14 cellular contexts compared by ENCODE assay signal in the genomic region with DNA sequence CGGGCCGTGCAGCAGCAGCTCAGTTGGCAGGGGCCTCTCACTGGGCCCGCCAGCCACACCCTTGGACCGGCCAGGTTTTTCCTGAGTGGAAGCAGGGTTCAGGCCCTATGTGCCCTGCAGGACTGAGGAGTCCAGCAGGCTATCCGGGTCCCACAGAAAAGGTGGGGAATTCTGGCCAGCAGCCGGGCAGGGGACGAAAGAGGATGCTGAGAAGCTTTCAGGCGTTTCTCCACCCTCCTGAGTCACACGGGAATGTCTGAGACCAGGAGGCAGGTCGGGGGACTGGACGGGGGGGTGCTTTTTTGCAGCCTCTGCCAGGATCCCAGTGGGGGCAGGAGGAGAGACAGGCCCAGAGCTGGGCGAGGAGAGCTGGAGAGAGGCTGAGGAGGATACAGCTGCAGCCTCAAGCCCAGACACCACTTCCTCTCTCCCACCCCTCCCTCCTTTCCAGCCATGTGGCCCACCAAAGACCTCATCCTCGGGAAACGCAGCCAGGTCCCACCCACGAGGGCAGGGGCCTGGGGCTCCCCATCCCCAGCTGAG.
DNase-seq lines count a peak whose midpoint lies in the region; ATAC-seq, FAIRE-seq and TF ChIP-seq lines count a peak whose summit lies in the region.
"Had no signal": no experiment of that assay in that cellular context is flagged by ENCODE, and none has a peak within 500 bp of the region (broad histone marks: within the 10 kb centered on the region; RNA-seq: fewer than 3 reads in every experiment).

No MANE protein-coding gene starts in this region.

- H3K9ac ChIP-seq in NT2/D1 (ENCODE audit: insufficient read length, low read depth) = peak overlapping the region; percentile 1
- H3K9ac ChIP-seq in endothelial cell of umbilical vein (replicated peaks; ENCODE audit: extremely low read depth, insufficient read depth, low read length) = peak overlapping the region; percentile 78
- peak overlapping the region; percentile 53 for H3K9ac ChIP-seq in neuronal stem cell (ENCODE audit: low read depth, low read length, poor library complexity)

- no peaks in the 10 kb centered on the region for H4K20me1 ChIP-seq in endothelial cell of umbilical vein (replicated peaks; ENCODE audit: control insufficient read depth, extremely low read depth, insufficient read depth, low read length)

- peak overlapping the region; percentile 94 for H2AK5ac ChIP-seq in neuronal stem cell (ENCODE audit: low read depth, low read length)

- no peaks in the 10 kb centered on the region for H3K27me3 ChIP-seq in NT2/D1 (ENCODE audit: insufficient read depth, insufficient read length)
- no peaks in the 10 kb centered on the region for H3K27me3 ChIP-seq in endothelial cell of umbilical vein (ENCODE audit: control insufficient read depth in 2 of 2, insufficient read depth in 2 of 2, low read length in 2 of 2)
- peaks cover 0 to 20% (median 0%) of the 10 kb centered on the region in 3 experiments for H3K27me3 ChIP-seq in neuronal stem cell (ENCODE audit: control insufficient read depth in 3 of 3, insufficient read depth in 3 of 3, low read depth in 1 of 3, low read length in 3 of 3)
- H3K27me3 ChIP-seq: SJSA1 had no signal

- peak overlapping the region; percentile 66 for H2BK5ac ChIP-seq in neuronal stem cell (ENCODE audit: low read length)

- peak overlapping the region; percentile 64 for H3K18ac ChIP-seq in neuronal stem cell (ENCODE audit: low read length)

- no peaks in the 10 kb centered on the region for H3K79me2 ChIP-seq in endothelial cell of umbilical vein (ENCODE audit: control insufficient read depth, insufficient read depth, low read length)

- H3K4me3 ChIP-seq in NT2/D1 (ENCODE audit: insufficient read length, low read depth) (no peak overlapping the region), endothelial cell of umbilical vein (replicated peaks in 1 of 3; ENCODE audit: insufficient read depth in 1 of 3, low read depth in 1 of 3, low read length in 3 of 3) (no peak overlapping the region), neuronal stem cell (ENCODE audit: low read length in 2 of 2) (no peak overlapping the region)
- H3K4me3 ChIP-seq: SJSA1 had no signal

- peak; percentile 97 for FAIRE-seq in endothelial cell of umbilical vein (lab: Jason Lieb, UNC)
- FAIRE-seq: A204.1, frontal cortex had no signal

- dilution Hi-C loops in endothelial cell of umbilical vein (cut with MboI; ENCODE audit: extremely low pct_ligation_motif_present, low sequenced_read_pairs) = no loop called here

- peaks cover 2% of the 10 kb centered on the region for H3K79me1 ChIP-seq in neuronal stem cell (ENCODE audit: low read depth, low read length)

- DNase-seq in A172 (ENCODE audit: low spot score) (peak; percentile 42), NT2/D1 (ENCODE audit: low read depth, low spot score) (no peak), endothelial cell of umbilical vein (ENCODE audit: low read depth, low spot score) (peak; percentile 99), neuronal stem cell (ENCODE audit: low spot score) (no peak), NCI-H1092 treated with DMSO at 0.1 percent for 48 hours (lab: John Stamatoyannopoulos, UW) (no peak)
- no peak for DNase-seq in stimulated activated CD4-positive, alpha-beta T cell treated with anti-CD3 and anti-CD28 coated beads, Interleukin-2, amount 100 ng/mL, for 48 hours
- DNase-seq: activated CD4-positive, alpha-beta T cell treated with anti-CD3 and anti-CD28 coated beads, Interleukin-2, amount 50 U/mL, for 4 hours; CD4-positive, alpha-beta T cell; immature natural killer cell had no signal

- H3K9me3 ChIP-seq in NT2/D1 (ENCODE audit: insufficient read depth, low read length) (peaks cover 8% of the 10 kb centered on the region; the same call in 1 of the 2 replicates), endothelial cell of umbilical vein (replicated peaks; ENCODE audit: control insufficient read depth, insufficient read depth, low read length) (no peaks in the 10 kb centered on the region), neuronal stem cell (replicated peaks in 1 of 2; ENCODE audit: control insufficient read depth in 2 of 2, insufficient read depth in 1 of 2, low read depth in 1 of 2, low read length in 2 of 2) (peaks cover 0 to 8% of the 10 kb centered on the region in 2 donors)
- H3K9me3 ChIP-seq: SJSA1 had no signal

- H3K23ac ChIP-seq in neuronal stem cell (ENCODE audit: low read depth, low read length, poor library complexity) = peak overlapping the region; percentile 17

- TF ChIP-seq POLR2A in endothelial cell of umbilical vein (IDR thresholded peaks at IDR 0.05; ENCODE audit: low read depth, low read length) = peak; percentile 72

- peak overlapping the region; percentile 98 for H3K27ac ChIP-seq in endothelial cell of umbilical vein (ENCODE audit: insufficient read depth, low read depth, low read length)
- H3K27ac ChIP-seq in neuronal stem cell (replicated peaks; ENCODE audit: low read length) = no peak overlapping the region
- H3K27ac ChIP-seq: SJSA1 had no signal

- no TSS peak for BruUV-seq in endothelial cell of umbilical vein (replicated peaks; lab: Mats Ljungman, UMichigan)

- intact Hi-C loops in endothelial cell of umbilical vein (cut with micrococcal nuclease) = loop anchor here (1.0 to 2.0 kb wide), 6 partner anchors 9 to 106 kb away; partner anchors contain the start of gene SPSB1

- H2BK12ac ChIP-seq in neuronal stem cell (ENCODE audit: low read length) = peak overlapping the region; percentile 18

- H3K36me3 ChIP-seq in NT2/D1 (ENCODE audit: insufficient read depth, insufficient read length, low read length) (no peaks in the 10 kb centered on the region), endothelial cell of umbilical vein (ENCODE audit: control insufficient read depth in 2 of 2, extremely low read depth in 1 of 2, insufficient read depth in 2 of 2, low read length in 2 of 2) (no peaks in the 10 kb centered on the region), neuronal stem cell (replicated peaks in 1 of 2; ENCODE audit: control insufficient read depth in 2 of 2, insufficient read depth in 2 of 2, low read length in 2 of 2) (no peaks in the 10 kb centered on the region)
- H3K36me3 ChIP-seq: SJSA1 had no signal

- WGBS in neuronal stem cell (ENCODE audit: extremely low coverage in 2 of 2, insufficient read length in 2 of 2, insufficient replicate concordance in 1 of 2), 2 donors = no CpG with 5 or more reads among the region's 15 CpGs

- no peak overlapping the region for H4K91ac ChIP-seq in neuronal stem cell (ENCODE audit: low read depth, low read length, poor library complexity)

- H3K4me2 ChIP-seq in endothelial cell of umbilical vein (ENCODE audit: insufficient read depth, low read length) (no peak overlapping the region), neuronal stem cell (ENCODE audit: insufficient read depth, low read length, poor library complexity, severe bottlenecking) (no peak overlapping the region)

- H3K9me1 ChIP-seq in endothelial cell of umbilical vein (replicated peaks; ENCODE audit: control insufficient read depth, extremely low read depth, insufficient read depth, low read length) = no peaks in the 10 kb centered on the region

- ATAC-seq in HG03280 (IDR thresholded peaks at IDR 0.05; ENCODE audit: unreplicated experiment) = no peak
- no peak for ATAC-seq in GM19395 (IDR thresholded peaks at IDR 0.05; ENCODE audit: unreplicated experiment)

- CTCF ChIA-PET in endothelial cell of umbilical vein (lab: Charles Lee) = interaction anchor here (0.9 to 5.3 kb wide), 15 partner anchors 9 to 131 kb away, joined by 4 to 49 read pairs (median 9); no protein-coding TSS in a partner anchor

- peak overlapping the region; percentile 44 for H2BK15ac ChIP-seq in neuronal stem cell (ENCODE audit: low read length)

- H3K4ac ChIP-seq in neuronal stem cell (ENCODE audit: low read length) = no peak overlapping the region

- peaks cover 10% of the 10 kb centered on the region for H3K4me1 ChIP-seq in NT2/D1 (ENCODE audit: insufficient read depth, insufficient read length)
- H3K4me1 ChIP-seq in endothelial cell of umbilical vein (ENCODE audit: control insufficient read depth, extremely low read depth, insufficient read depth, low read length) = peaks cover 59% of the 10 kb centered on the region
- peaks cover 0 to 9% of the 10 kb centered on the region in 2 donors for H3K4me1 ChIP-seq in neuronal stem cell (ENCODE audit: control insufficient read depth in 2 of 2, insufficient read depth in 1 of 2, low read depth in 1 of 2, low read length in 2 of 2)

- POLR2A ChIA-PET in endothelial cell of umbilical vein (lab: Charles Lee) = interaction anchor here (0.7 to 2.5 kb wide), 5 partner anchors 13 to 43 kb away, joined by 3 to 10 read pairs (median 5); no protein-coding TSS in a partner anchor

- H2BK120ac ChIP-seq in neuronal stem cell (ENCODE audit: low read depth, low read length) = no peak overlapping the region

- H3K14ac ChIP-seq in neuronal stem cell (ENCODE audit: low read length) = no peak overlapping the region

- TF ChIP-seq CTCF in endothelial cell of umbilical vein (IDR thresholded peaks at IDR 0.05; ENCODE audit: extremely low read depth in 1 of 2, insufficient read depth in 1 of 2, low read depth in 1 of 2, low read length in 2 of 2) = no peak

- H2AFZ ChIP-seq in endothelial cell of umbilical vein (ENCODE audit: low read depth, low read length) (peak overlapping the region; percentile 56), neuronal stem cell (ENCODE audit: low read length) (peak overlapping the region; percentile 24)

- peak overlapping the region; percentile 65 for H4K8ac ChIP-seq in neuronal stem cell (ENCODE audit: low read depth, low read length)

TF ChIP-seq in endothelial cell of umbilical vein, 7 proteins besides CTCF, POLR2A, EP300 and RAD21:
- TF ChIP-seq, protein P1, sequence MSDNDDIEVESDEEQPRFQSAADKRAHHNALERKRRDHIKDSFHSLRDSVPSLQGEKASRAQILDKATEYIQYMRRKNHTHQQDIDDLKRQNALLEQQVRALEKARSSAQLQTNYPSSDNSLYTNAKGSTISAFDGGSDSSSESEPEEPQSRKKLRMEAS (IDR thresholded peaks at IDR 0.05; ENCODE audit: insufficient read depth, insufficient read length) = peak; percentile 66
- TF ChIP-seq MYC (IDR thresholded peaks at IDR 0.05; ENCODE audit: low read depth, low read length) = peak; percentile 86
- TF ChIP-seq GATA2 (IDR thresholded peaks at IDR 0.05; ENCODE audit: insufficient read depth, insufficient read length, low read depth, low read length) = no peak
- peak; percentile 63 for TF ChIP-seq FOS (IDR thresholded peaks at IDR 0.05; ENCODE audit: borderline replicate concordance, insufficient read depth, low read length)
- TF ChIP-seq JUN (IDR thresholded peaks at IDR 0.05; ENCODE audit: borderline replicate concordance, insufficient read depth, insufficient read length, low read depth) = no peak
- TF ChIP-seq POLR2AphosphoS5 (IDR thresholded peaks at IDR 0.05; ENCODE audit: insufficient read depth, low read depth, low read length) = peak; percentile 85

Comparison
In these comparisons a context has a peak if more than half of its experiments do, and no peak if none do; other contexts are left out.
1. DNase-seq: peak in A172 (single experiment) and endothelial cell of umbilical vein (single experiment); none in NT2/D1 (single experiment), neuronal stem cell (single experiment), NCI-H1092 treated with DMSO at 0.1 percent for 48 hours (single experiment) and stimulated activated CD4-positive, alpha-beta T cell treated with anti-CD3 and anti-CD28 coated beads, Interleukin-2, amount 100 ng/mL, for 48 hours (0 of 2).
2. H3K9ac ChIP-seq: peak in every context shown above with its lines; median percentile 78 in endothelial cell of umbilical vein; 53 in neuronal stem cell; 1 in NT2/D1.